Comparison of ENCODE assay signal across 9 cellular contexts in the genomic region with DNA sequence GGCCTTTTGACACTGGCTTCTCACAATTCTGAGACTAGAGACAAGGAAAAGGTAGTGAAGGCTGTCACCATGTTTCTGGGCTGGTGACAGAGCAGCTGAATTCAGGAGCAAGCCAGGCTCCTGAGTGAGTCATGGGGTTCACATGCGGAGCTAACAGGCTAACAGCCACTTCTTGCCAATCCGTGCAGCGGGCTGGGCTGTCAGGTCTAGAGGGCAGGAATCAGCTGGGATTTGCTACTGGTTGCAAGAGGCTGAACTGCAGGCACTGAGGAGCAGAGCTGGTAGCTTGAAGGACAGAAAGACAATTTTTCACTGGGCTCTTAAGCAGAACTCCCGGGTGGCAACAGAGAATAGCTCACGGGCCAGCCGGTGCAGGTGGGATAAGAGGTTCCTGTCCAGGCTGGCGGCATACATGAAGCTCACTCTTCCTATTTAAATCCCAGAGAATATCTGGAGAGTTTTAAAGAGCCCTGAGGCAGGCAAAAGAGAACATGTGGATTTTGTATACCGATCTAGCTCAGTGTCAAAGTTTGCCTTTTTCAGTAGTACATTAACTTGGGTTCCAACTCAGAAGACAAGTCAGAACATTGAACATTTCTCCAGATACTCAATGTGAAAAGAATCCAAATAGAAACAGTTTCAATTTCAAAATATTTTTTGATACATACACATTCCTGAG. TPM values are rescaled to one million over a fixed set of nuclear protein-coding genes. Genes with fewer than 3 reads are reported as not detected.
DNase-seq lines count a peak whose midpoint lies in the region; ATAC-seq and TF ChIP-seq lines count a peak whose summit lies in the region.
"Had no signal": no experiment of that assay in that cellular context is flagged by ENCODE, and none has a peak within 500 bp of the region (broad histone marks: within the 10 kb centered on the region; RNA-seq: fewer than 3 reads in every experiment).

No MANE protein-coding gene starts in this region.

- H3K4me3 Mint-ChIP-seq in CD14-positive monocyte: no peak overlapping the region

- WGBS in psoas muscle, 3 donors: 27 to 40% (median 32%) methylated on average over 8 of the region's 8 CpGs

- peaks cover 0 to 3% (median 0%) of the 10 kb centered on the region in 3 donors for H3K27me3 ChIP-seq in psoas muscle (ENCODE audit: insufficient read depth in 3 of 3, low read length in 2 of 3)

- H3K9me3 Mint-ChIP-seq in CD14-positive monocyte: peaks cover 0 to 2% (median 0%) of the 10 kb centered on the region in 7 donors

- no peaks in the 10 kb centered on the region for H3K9me3 ChIP-seq in psoas muscle

- H3K4me3 ChIP-seq in astrocyte of the cerebellum (ENCODE audit: low read depth, low read length) (no peak overlapping the region), psoas muscle (peak overlapping the region; percentile 41)

- peak; percentile 74 for DNase-seq in EH (ENCODE audit: low read depth)
- DNase-seq in astrocyte of the cerebellum (ENCODE audit: low read depth): peak; percentile 55
- peak; percentile 76 for DNase-seq in left ventricle myocardium superior
- peak; percentile 43 to 69 for DNase-seq in psoas muscle
- DNase-seq in activated CD4-positive, alpha-beta T cell treated with anti-CD3 and anti-CD28 coated beads, Interleukin-2, amount 50 U/mL, for 48 hours: no peak
- no peak for DNase-seq in CD14-positive monocyte (ENCODE audit: low spot score)
- no peak for DNase-seq in NCI-H187 (lab: John Stamatoyannopoulos, UW)
- no peak for DNase-seq in MV-4-11 (lab: John Stamatoyannopoulos, UW)
- DNase-seq: NCI-H69 had no signal

- peaks cover 3% of the 10 kb centered on the region for H3K4me1 ChIP-seq in psoas muscle

- H3K36me3 ChIP-seq in psoas muscle (ENCODE audit: insufficient read depth in 1 of 2, low read depth in 1 of 2): no peaks in the 10 kb centered on the region

- H3K36me3 Mint-ChIP-seq in CD14-positive monocyte: no peaks in the 10 kb centered on the region

- H3K4me1 Mint-ChIP-seq in CD14-positive monocyte: no peaks in the 10 kb centered on the region

- H3K27ac Mint-ChIP-seq in CD14-positive monocyte: no peak overlapping the region

- ATAC-seq in left ventricle myocardium superior: peak; percentile 93
- peak; percentile 81 to 93 (median 88) for ATAC-seq in psoas muscle

- peak overlapping the region; percentile 58 for H3K27ac ChIP-seq in psoas muscle

- in situ Hi-C loops in astrocyte of the cerebellum (cut with HindIII; ENCODE audit: low sequenced_read_pairs): no loop called here

- intact Hi-C loops in left ventricle myocardium superior (cut with micrococcal nuclease) (loop anchor here (5.0 to 10.0 kb wide), 2 partner anchors 142 to 205 kb away; no protein-coding TSS in a partner anchor), psoas muscle (cut with DNase I) (loop anchor here in 1 of 2 donors (5.0 to 10.0 kb wide), 2 partner anchors 922 to 1020 kb away; no protein-coding TSS in a partner anchor), CD14-positive monocyte (cut with micrococcal nuclease) (no loop called here)

- H3K27me3 Mint-ChIP-seq in CD14-positive monocyte (ENCODE audit: low read depth in 3 of 3): peaks cover 15 to 16% (median 16%) of the 10 kb centered on the region in 3 donors

- TF ChIP-seq CTCF in astrocyte of the cerebellum (IDR thresholded peaks at IDR 0.05; ENCODE audit: low read depth, low read length, missing control alignments) (no peak), psoas muscle (IDR thresholded peaks at IDR 0.05) (no peak), CD14-positive monocyte (IDR thresholded peaks at IDR 0.05) (no peak)

RNA-seq across cellular contexts. Expression of gene NCKAP5, which starts 1.2 kb away (rescaled TPM):
- total RNA-seq in left ventricle myocardium superior (2.8 TPM), psoas muscle (1 to 10 TPM in 1 of 4 donors, under 1 TPM in 3; 0.15 to 1.2 (median 0.55) TPM)
- polyA plus RNA-seq in psoas muscle (under 1 TPM; 0.03 to 0.22 (median 0.05) TPM), CD14-positive monocyte (not detected)

Comparison
In these comparisons a context has a peak if more than half of its experiments do, and no peak if none do; other contexts are left out.
1. DNase-seq: peak in EH (single experiment), astrocyte of the cerebellum (single experiment), left ventricle myocardium superior (single experiment) and psoas muscle (2 of 2); none in activated CD4-positive, alpha-beta T cell treated with anti-CD3 and anti-CD28 coated beads, Interleukin-2, amount 50 U/mL, for 48 hours (0 of 2), CD14-positive monocyte (single experiment), NCI-H187 (0 of 2) and MV-4-11 (single experiment).